1 cellular context compared by ENCODE assay signal in the genomic region with DNA sequence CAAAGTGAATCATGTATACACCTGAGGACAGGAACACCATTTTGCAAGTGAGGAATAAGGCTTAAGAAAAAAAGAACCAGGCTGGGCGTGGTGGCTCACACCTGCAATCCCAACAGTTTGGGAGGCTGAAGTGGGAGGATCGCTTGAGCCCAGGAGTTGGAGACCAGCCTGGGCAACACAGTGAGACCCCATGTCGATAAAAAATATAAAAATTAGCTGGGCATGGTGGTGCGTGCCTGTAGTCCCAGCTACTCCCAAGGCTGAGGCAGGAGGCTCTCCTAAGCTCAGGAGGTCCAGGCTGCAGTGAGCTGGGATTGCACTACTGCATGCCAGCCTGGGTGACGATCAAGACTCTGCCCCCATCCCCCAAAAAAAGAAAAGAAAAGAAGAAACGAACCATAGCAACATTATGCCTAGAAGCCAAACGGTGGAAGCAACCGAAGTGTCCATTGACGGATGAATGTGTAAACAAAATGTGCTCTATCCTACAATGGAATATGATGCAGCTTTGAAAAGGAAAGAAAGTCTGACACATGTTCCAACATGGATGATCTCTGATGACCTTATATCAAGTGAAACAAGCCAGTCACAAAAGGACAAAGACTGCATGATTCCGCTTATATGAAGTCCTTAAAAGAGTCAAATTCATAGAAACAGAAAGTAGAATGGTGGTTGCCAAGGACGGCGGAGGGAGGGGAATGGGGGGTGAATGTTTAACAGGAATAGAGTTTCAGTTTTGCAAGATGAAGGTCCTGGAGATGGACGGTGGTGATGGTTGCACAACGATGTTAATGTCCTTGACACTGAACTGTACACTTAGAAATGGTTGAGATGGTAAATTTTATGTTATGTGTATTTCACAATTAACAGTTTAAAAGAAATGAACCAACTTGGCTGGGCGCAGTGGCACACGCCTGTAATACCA.
TF ChIP-seq lines count a peak whose summit lies in the region.

No MANE protein-coding gene starts in this region.

TF ChIP-seq in HepG2, 621 proteins besides CTCF, POLR2A, EP300 and RAD21 (continued from another document):
- TF ChIP-seq, protein P1, sequence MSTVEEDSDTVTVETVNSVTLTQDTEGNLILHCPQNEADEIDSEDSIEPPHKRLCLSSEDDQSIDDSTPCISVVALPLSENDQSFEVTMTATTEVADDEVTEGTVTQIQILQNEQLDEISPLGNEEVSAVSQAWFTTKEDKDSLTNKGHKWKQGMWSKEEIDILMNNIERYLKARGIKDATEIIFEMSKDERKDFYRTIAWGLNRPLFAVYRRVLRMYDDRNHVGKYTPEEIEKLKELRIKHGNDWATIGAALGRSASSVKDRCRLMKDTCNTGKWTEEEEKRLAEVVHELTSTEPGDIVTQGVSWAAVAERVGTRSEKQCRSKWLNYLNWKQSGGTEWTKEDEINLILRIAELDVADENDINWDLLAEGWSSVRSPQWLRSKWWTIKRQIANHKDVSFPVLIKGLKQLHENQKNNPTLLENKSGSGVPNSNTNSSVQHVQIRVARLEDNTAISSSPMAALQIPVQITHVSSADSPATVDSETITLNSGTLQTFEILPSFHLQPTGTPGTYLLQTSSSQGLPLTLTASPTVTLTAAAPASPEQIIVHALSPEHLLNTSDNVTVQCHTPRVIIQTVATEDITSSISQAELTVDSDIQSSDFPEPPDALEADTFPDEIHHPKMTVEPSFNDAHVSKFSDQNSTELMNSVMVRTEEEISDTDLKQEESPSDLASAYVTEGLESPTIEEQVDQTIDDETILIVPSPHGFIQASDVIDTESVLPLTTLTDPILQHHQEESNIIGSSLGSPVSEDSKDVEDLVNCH (CRISPR knock-in tag; IDR thresholded peaks at IDR 0.05) = no peak
- TF ChIP-seq ARNT (IDR thresholded peaks at IDR 0.05) (no peak), CREB1 (IDR thresholded peaks at IDR 0.05) (no peak), CREB1 (CRISPR knock-in tag; IDR thresholded peaks at IDR 0.05) (peak; percentile 43; the same call in 1 of the 2 replicates), STAT5B (CRISPR knock-in tag; IDR thresholded peaks at IDR 0.05) (no peak), CEBPG (CRISPR knock-in tag; IDR thresholded peaks at IDR 0.05) (peak; percentile 96), MAFF (IDR thresholded peaks at IDR 0.05; ENCODE audit: low read depth, low read length) (no peak), RFXAP (CRISPR knock-in tag; IDR thresholded peaks at IDR 0.05; ENCODE audit: borderline replicate concordance) (no peak), ZNF746 (CRISPR knock-in tag; IDR thresholded peaks at IDR 0.05) (peak; percentile 43; the same call in 1 of the 2 replicates), SIX1 (CRISPR knock-in tag; IDR thresholded peaks at IDR 0.05; ENCODE audit: borderline replicate concordance) (peak; percentile 87)
- TF ChIP-seq, protein P2, sequence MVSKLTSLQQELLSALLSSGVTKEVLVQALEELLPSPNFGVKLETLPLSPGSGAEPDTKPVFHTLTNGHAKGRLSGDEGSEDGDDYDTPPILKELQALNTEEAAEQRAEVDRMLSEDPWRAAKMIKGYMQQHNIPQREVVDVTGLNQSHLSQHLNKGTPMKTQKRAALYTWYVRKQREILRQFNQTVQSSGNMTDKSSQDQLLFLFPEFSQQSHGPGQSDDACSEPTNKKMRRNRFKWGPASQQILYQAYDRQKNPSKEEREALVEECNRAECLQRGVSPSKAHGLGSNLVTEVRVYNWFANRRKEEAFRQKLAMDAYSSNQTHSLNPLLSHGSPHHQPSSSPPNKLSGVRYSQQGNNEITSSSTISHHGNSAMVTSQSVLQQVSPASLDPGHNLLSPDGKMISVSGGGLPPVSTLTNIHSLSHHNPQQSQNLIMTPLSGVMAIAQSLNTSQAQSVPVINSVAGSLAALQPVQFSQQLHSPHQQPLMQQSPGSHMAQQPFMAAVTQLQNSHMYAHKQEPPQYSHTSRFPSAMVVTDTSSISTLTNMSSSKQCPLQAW (CRISPR knock-in tag; IDR thresholded peaks at IDR 0.05) = peak; percentile 95
- TF ChIP-seq, protein P3, sequence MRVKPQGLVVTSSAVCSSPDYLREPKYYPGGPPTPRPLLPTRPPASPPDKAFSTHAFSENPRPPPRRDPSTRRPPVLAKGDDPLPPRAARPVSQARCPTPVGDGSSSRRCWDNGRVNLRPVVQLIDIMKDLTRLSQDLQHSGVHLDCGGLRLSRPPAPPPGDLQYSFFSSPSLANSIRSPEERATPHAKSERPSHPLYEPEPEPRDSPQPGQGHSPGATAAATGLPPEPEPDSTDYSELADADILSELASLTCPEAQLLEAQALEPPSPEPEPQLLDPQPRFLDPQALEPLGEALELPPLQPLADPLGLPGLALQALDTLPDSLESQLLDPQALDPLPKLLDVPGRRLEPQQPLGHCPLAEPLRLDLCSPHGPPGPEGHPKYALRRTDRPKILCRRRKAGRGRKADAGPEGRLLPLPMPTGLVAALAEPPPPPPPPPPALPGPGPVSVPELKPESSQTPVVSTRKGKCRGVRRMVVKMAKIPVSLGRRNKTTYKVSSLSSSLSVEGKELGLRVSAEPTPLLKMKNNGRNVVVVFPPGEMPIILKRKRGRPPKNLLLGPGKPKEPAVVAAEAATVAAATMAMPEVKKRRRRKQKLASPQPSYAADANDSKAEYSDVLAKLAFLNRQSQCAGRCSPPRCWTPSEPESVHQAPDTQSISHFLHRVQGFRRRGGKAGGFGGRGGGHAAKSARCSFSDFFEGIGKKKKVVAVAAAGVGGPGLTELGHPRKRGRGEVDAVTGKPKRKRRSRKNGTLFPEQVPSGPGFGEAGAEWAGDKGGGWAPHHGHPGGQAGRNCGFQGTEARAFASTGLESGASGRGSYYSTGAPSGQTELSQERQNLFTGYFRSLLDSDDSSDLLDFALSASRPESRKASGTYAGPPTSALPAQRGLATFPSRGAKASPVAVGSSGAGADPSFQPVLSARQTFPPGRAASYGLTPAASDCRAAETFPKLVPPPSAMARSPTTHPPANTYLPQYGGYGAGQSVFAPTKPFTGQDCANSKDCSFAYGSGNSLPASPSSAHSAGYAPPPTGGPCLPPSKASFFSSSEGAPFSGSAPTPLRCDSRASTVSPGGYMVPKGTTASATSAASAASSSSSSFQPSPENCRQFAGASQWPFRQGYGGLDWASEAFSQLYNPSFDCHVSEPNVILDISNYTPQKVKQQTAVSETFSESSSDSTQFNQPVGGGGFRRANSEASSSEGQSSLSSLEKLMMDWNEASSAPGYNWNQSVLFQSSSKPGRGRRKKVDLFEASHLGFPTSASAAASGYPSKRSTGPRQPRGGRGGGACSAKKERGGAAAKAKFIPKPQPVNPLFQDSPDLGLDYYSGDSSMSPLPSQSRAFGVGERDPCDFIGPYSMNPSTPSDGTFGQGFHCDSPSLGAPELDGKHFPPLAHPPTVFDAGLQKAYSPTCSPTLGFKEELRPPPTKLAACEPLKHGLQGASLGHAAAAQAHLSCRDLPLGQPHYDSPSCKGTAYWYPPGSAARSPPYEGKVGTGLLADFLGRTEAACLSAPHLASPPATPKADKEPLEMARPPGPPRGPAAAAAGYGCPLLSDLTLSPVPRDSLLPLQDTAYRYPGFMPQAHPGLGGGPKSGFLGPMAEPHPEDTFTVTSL (CRISPR knock-in tag; IDR thresholded peaks at IDR 0.05; ENCODE audit: borderline replicate concordance) = peak; percentile 77; the same call in 1 of the 2 replicates
- TF ChIP-seq, protein P4, sequence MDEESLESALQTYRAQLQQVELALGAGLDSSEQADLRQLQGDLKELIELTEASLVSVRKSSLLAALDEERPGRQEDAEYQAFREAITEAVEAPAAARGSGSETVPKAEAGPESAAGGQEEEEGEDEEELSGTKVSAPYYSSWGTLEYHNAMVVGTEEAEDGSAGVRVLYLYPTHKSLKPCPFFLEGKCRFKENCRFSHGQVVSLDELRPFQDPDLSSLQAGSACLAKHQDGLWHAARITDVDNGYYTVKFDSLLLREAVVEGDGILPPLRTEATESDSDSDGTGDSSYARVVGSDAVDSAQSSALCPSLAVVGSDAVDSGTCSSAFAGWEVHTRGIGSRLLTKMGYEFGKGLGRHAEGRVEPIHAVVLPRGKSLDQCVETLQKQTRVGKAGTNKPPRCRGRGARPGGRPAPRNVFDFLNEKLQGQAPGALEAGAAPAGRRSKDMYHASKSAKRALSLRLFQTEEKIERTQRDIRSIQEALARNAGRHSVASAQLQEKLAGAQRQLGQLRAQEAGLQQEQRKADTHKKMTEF (CRISPR knock-in tag; IDR thresholded peaks at IDR 0.05) = peak; percentile 60; the same call in 1 of the 2 replicates
- TF ChIP-seq, protein P5, sequence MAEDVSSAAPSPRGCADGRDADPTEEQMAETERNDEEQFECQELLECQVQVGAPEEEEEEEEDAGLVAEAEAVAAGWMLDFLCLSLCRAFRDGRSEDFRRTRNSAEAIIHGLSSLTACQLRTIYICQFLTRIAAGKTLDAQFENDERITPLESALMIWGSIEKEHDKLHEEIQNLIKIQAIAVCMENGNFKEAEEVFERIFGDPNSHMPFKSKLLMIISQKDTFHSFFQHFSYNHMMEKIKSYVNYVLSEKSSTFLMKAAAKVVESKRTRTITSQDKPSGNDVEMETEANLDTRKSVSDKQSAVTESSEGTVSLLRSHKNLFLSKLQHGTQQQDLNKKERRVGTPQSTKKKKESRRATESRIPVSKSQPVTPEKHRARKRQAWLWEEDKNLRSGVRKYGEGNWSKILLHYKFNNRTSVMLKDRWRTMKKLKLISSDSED (CRISPR knock-in tag; IDR thresholded peaks at IDR 0.05) = no peak
- TF ChIP-seq, protein P6, sequence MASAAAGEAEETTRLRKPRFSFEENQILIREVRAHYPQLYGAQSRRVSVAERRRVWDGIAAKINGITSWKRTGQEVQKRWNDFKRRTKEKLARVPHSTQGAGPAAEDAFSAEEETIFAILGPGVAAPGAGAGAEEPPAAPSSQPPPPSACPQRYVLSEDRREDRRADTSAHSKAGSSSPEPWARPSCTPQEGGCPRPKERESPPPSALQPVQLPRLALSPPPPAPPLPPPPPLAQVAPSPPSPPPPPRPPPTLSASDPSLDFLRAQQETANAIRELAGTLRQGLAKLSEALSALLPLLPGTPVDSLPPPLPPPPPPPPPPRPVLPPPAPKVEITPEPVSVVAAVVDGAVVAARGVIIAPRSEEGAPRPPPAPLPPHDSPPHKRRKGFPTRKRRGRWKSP (CRISPR knock-in tag; IDR thresholded peaks at IDR 0.05) = no peak; the same call in 1 of the 2 replicates
